Comparison of ENCODE assay signal across 16 cellular contexts in genomic region chr1:231605389-231606100, GRCh38.
"Had no signal": no experiment of that assay in that cellular context is flagged by ENCODE, and none has a peak within 500 bp of the region (broad histone marks: within the 10 kb centered on the region; RNA-seq: fewer than 3 reads in every experiment).

No MANE protein-coding gene starts in this region.

- H3K9me3 ChIP-seq: gastrocnemius medialis, left lung, pancreas, testis had no signal

- H3K36me3 Mint-ChIP-seq: neural progenitor cell had no signal

- H3K4me1 ChIP-seq: neural progenitor cell, testis had no signal

- H3K36me3 ChIP-seq: gastrocnemius medialis, left lung, neural progenitor cell, pancreas had no signal

- H3K27me3 Mint-ChIP-seq: memory B cell; stimulated activated naive CD8-positive, alpha-beta T cell treated with anti-CD3 and anti-CD28 coated beads, Interleukin-15, amount 100 ng/mL, for 72 hours had no signal

- H3K27ac Mint-ChIP-seq: memory B cell, neural progenitor cell had no signal

- H3K9ac ChIP-seq: neural progenitor cell had no signal

- H3K9me3 Mint-ChIP-seq: memory B cell had no signal

- H3K27me3 ChIP-seq: gastrocnemius medialis, left lung, pancreas, testis had no signal

- DNase-seq: activated CD4-positive, alpha-beta T cell treated with anti-CD3 and anti-CD28 coated beads, Interleukin-2, amount 50 U/mL, for 4 hours; activated CD4-positive, CD25-positive, alpha-beta regulatory T cell treated with anti-CD3 and anti-CD28 coated beads, Interleukin-2, amount 50 U/mL, for 72 hours; activated T-cell treated with anti-CD3 and anti-CD28 coated beads, Interleukin-2, amount 50 U/mL, for 48 hours; central memory CD4-positive, alpha-beta T cell; effector CD4-positive, alpha-beta T cell; gastrocnemius medialis; left lung; pancreas; stimulated activated CD4-positive, alpha-beta T cell treated with anti-CD3 and anti-CD28 coated beads, Interleukin-4, amount 100 ng/mL, for 4 hours; stimulated activated naive CD8-positive, alpha-beta T cell treated with anti-CD3 and anti-CD28 coated beads, Interleukin-15, amount 100 ng/mL, for 72 hours; T-helper 2 cell; testis had no signal

- ATAC-seq: gastrocnemius medialis; left lung; stimulated activated naive CD8-positive, alpha-beta T cell treated with anti-CD3 and anti-CD28 coated beads, Interleukin-15, amount 100 ng/mL, for 72 hours had no signal

- H3K27ac ChIP-seq: coronary artery, gastrocnemius medialis, left lung, neural progenitor cell, pancreas, skin epidermis, testis had no signal

- H3K4me2 ChIP-seq: neural progenitor cell had no signal

- H3K4me3 ChIP-seq: coronary artery, gastrocnemius medialis, left lung, neural progenitor cell, pancreas, skin epidermis, testis had no signal

- H2AFZ ChIP-seq: neural progenitor cell had no signal

- H3K4me3 Mint-ChIP-seq: memory B cell; neural progenitor cell; stimulated activated naive CD8-positive, alpha-beta T cell treated with anti-CD3 and anti-CD28 coated beads, Interleukin-15, amount 100 ng/mL, for 72 hours had no signal
